ENCODE assay signal across 19 cellular contexts in genomic region chr13:22893777-22894176, GRCh38.
DNase-seq lines count a peak whose midpoint lies in the region; ATAC-seq and TF ChIP-seq lines count a peak whose summit lies in the region.
"Had no signal": no experiment of that assay in that cellular context is flagged by ENCODE, and none has a peak within 500 bp of the region (broad histone marks: within the 10 kb centered on the region; RNA-seq: fewer than 3 reads in every experiment).

No MANE protein-coding gene starts in this region.

- no peak overlapping the region for H3K4me3 Mint-ChIP-seq in activated T-cell treated with anti-CD3 and anti-CD28 coated beads, Interleukin-2, amount 50 U/mL, for 72 hours
- no peak overlapping the region for H3K4me3 Mint-ChIP-seq in activated T-cell treated with anti-CD3 and anti-CD28 coated beads, Interleukin-2, amount 50 U/mL, for 4 hours
- H3K4me3 Mint-ChIP-seq in activated CD4-positive, alpha-beta T cell treated with anti-CD3 and anti-CD28 coated beads for 36 hours: no peak overlapping the region

- POLR2A ChIA-PET in activated CD4-positive, alpha-beta T cell treated with anti-CD3 and anti-CD28 coated beads for 36 hours (lab: Charles Lee): no interaction called here

- intact Hi-C loops in activated CD4-positive, alpha-beta T cell treated with anti-CD3 and anti-CD28 coated beads for 36 hours (cut with DNase I, micrococcal nuclease): no loop called here

- H3K79me2 ChIP-seq in SU-DHL-6 (ENCODE audit: insufficient read depth, low read length): peaks cover 99% of the 10 kb centered on the region

- H3K36me3 ChIP-seq in SU-DHL-6 (ENCODE audit: low read length): peaks cover 33% of the 10 kb centered on the region
- H3K36me3 ChIP-seq: SJCRH30 had no signal

- H3K27me3 Mint-ChIP-seq in activated T-cell treated with anti-CD3 and anti-CD28 coated beads, Interleukin-2, amount 50 U/mL, for 72 hours (ENCODE audit: low read depth): no peaks in the 10 kb centered on the region
- peaks cover 3% of the 10 kb centered on the region for H3K27me3 Mint-ChIP-seq in activated T-cell treated with anti-CD3 and anti-CD28 coated beads, Interleukin-2, amount 50 U/mL, for 4 hours (ENCODE audit: low read depth)
- H3K27me3 Mint-ChIP-seq in activated CD4-positive, alpha-beta T cell treated with anti-CD3 and anti-CD28 coated beads for 36 hours: no peaks in the 10 kb centered on the region

- H3K9me3 Mint-ChIP-seq in activated T-cell treated with anti-CD3 and anti-CD28 coated beads, Interleukin-2, amount 50 U/mL, for 72 hours: no peaks in the 10 kb centered on the region
- peaks cover 11% of the 10 kb centered on the region for H3K9me3 Mint-ChIP-seq in activated T-cell treated with anti-CD3 and anti-CD28 coated beads, Interleukin-2, amount 50 U/mL, for 4 hours
- peaks cover 4% of the 10 kb centered on the region for H3K9me3 Mint-ChIP-seq in activated CD4-positive, alpha-beta T cell treated with anti-CD3 and anti-CD28 coated beads for 36 hours (ENCODE audit: low read depth)

- peak overlapping the region; percentile 83 for H3K4me2 ChIP-seq in SU-DHL-6 (ENCODE audit: low read depth, low read length, poor library complexity, severe bottlenecking)
- H3K4me2 ChIP-seq: PC-9 had no signal

- peaks cover 12% of the 10 kb centered on the region; the same call in 1 of the 2 replicates for H3K9me3 ChIP-seq in SU-DHL-6 (ENCODE audit: insufficient read depth, low read length)
- H3K9me3 ChIP-seq: SJCRH30 had no signal

- CTCF ChIA-PET in activated CD4-positive, alpha-beta T cell treated with anti-CD3 and anti-CD28 coated beads for 36 hours (lab: Charles Lee): no interaction called here

- peak overlapping the region; percentile 15 for H3K4me3 ChIP-seq in SU-DHL-6 (ENCODE audit: insufficient read depth, low read length, poor library complexity, severe bottlenecking)
- H3K4me3 ChIP-seq: GM23248, K562, PC-9, SJCRH30 had no signal

- H3K9ac ChIP-seq in SU-DHL-6 (ENCODE audit: low read length): peak overlapping the region; percentile 21; the same call in 1 of the 2 replicates
- H3K9ac ChIP-seq: GM23248 had no signal

- peaks cover 11% of the 10 kb centered on the region; the same call in 1 of the 2 replicates for H3F3A ChIP-seq in SU-DHL-6 (ENCODE audit: insufficient read depth)

- no peaks in the 10 kb centered on the region for H3K27me3 ChIP-seq in SU-DHL-6 (ENCODE audit: low read length)
- H3K27me3 ChIP-seq: SJCRH30 had no signal

- H3K4me1 Mint-ChIP-seq in activated T-cell treated with anti-CD3 and anti-CD28 coated beads, Interleukin-2, amount 50 U/mL, for 72 hours (ENCODE audit: low read depth): no peaks in the 10 kb centered on the region
- H3K4me1 Mint-ChIP-seq in activated T-cell treated with anti-CD3 and anti-CD28 coated beads, Interleukin-2, amount 50 U/mL, for 4 hours (ENCODE audit: low read depth): no peaks in the 10 kb centered on the region
- no peaks in the 10 kb centered on the region for H3K4me1 Mint-ChIP-seq in activated CD4-positive, alpha-beta T cell treated with anti-CD3 and anti-CD28 coated beads for 36 hours

- no peaks in the 10 kb centered on the region for H3K9me2 ChIP-seq in SU-DHL-6 (replicated peaks; ENCODE audit: insufficient read depth, low read length)

- H4K20me1 ChIP-seq in SU-DHL-6 (ENCODE audit: low read depth, low read length): no peaks in the 10 kb centered on the region

- peak overlapping the region; percentile 44 for H3K27ac ChIP-seq in SU-DHL-6 (ENCODE audit: low read depth, low read length)
- H3K27ac ChIP-seq: GM23248, PC-9, RWPE1, SJCRH30 had no signal

- DNase-seq in activated T-cell treated with anti-CD3 and anti-CD28 coated beads, Interleukin-2, amount 50 U/mL, for 72 hours: no peak
- no peak for DNase-seq in activated T-cell treated with anti-CD3 and anti-CD28 coated beads, Interleukin-2, amount 50 U/mL, for 4 hours
- DNase-seq in medulla oblongata (ENCODE audit: extremely low spot score): peak; percentile 47
- DNase-seq in activated CD4-positive, alpha-beta T cell treated with anti-CD3 and anti-CD28 coated beads for 36 hours: no peak
- DNase-seq in anterior cingulate cortex (lab: John Stamatoyannopoulos, UW): no peak
- DNase-seq in NCI-H2107 treated with DMSO at 0.1 percent for 48 hours (lab: John Stamatoyannopoulos, UW; ENCODE audit: unreplicated experiment): no peak
- DNase-seq in activated CD8-positive, alpha-beta memory T cell treated with anti-CD3 and anti-CD28 coated beads, Interleukin-2, amount 50 U/mL, for 48 hours: no peak
- DNase-seq: C1 segment of cervical spinal cord, DND-41, GDM1, GM23248, NCI-H1105, NCI-H2081, PC-9 had no signal

- H3K27ac Mint-ChIP-seq in activated T-cell treated with anti-CD3 and anti-CD28 coated beads, Interleukin-2, amount 50 U/mL, for 72 hours: peak overlapping the region; percentile 2
- H3K27ac Mint-ChIP-seq in activated CD4-positive, alpha-beta T cell treated with anti-CD3 and anti-CD28 coated beads for 36 hours: no peak overlapping the region

- ATAC-seq in activated T-cell treated with anti-CD3 and anti-CD28 coated beads, Interleukin-2, amount 50 U/mL, for 72 hours (replicated peaks in 1 of 2): no peak
- no peak for ATAC-seq in activated T-cell treated with anti-CD3 and anti-CD28 coated beads, Interleukin-2, amount 50 U/mL, for 4 hours
- ATAC-seq in activated CD4-positive, alpha-beta T cell treated with anti-CD3 and anti-CD28 coated beads for 36 hours: no peak
- ATAC-seq: HCT116, K562 had no signal

- no peak for TF ChIP-seq CTCF in SU-DHL-6 (IDR thresholded peaks at IDR 0.05; ENCODE audit: insufficient read depth, low read length, poor library complexity, severe bottlenecking)

- peaks cover 0 to 1% of the 10 kb centered on the region in 2 donors for H3K36me3 Mint-ChIP-seq in activated T-cell treated with anti-CD3 and anti-CD28 coated beads, Interleukin-2, amount 50 U/mL, for 72 hours (ENCODE audit: insufficient read depth in 2 of 2)
- no peaks in the 10 kb centered on the region for H3K36me3 Mint-ChIP-seq in activated T-cell treated with anti-CD3 and anti-CD28 coated beads, Interleukin-2, amount 50 U/mL, for 4 hours (ENCODE audit: insufficient read depth)
- no peaks in the 10 kb centered on the region for H3K36me3 Mint-ChIP-seq in activated CD4-positive, alpha-beta T cell treated with anti-CD3 and anti-CD28 coated beads for 36 hours (ENCODE audit: low read depth)

- no peak overlapping the region for H2AFZ ChIP-seq in SU-DHL-6 (ENCODE audit: low read depth, low read length, severe bottlenecking)
- H2AFZ ChIP-seq: GM23248, PC-9 had no signal
